Comparison of ENCODE assay signal across 8 cellular contexts in genomic region chr2:176637497-176638166, GRCh38.
DNase-seq lines count a peak whose midpoint lies in the region.

No MANE protein-coding gene starts in this region.

- H3K4me1 ChIP-seq in adipocyte (ENCODE audit: control insufficient read depth, insufficient read depth, low read length), result peaks cover 32% of the 10 kb centered on the region

- H3K36me3 ChIP-seq in MG63 (no peaks in the 10 kb centered on the region; the same call in 1 of the 2 replicates), adipocyte (ENCODE audit: control insufficient read depth, insufficient read depth, low read length, severe bottlenecking) (no peaks in the 10 kb centered on the region)

- peak overlapping the region; percentile 61 for H3K4me3 ChIP-seq in MG63
- peak overlapping the region; percentile 92 for H3K4me3 ChIP-seq in adipocyte (ENCODE audit: low read length)
- H3K4me3 ChIP-seq in iPS-11a (ENCODE audit: low read depth, low read length), result peak overlapping the region; percentile 40
- peak overlapping the region; percentile 61 for H3K4me3 ChIP-seq in skeletal muscle cell (ENCODE audit: low read depth, low read length)

- H3K27me3 ChIP-seq in MG63 (no peaks in the 10 kb centered on the region), adipocyte (replicated peaks; ENCODE audit: control insufficient read depth, insufficient read depth, low read length) (no peaks in the 10 kb centered on the region)

- H3K9ac ChIP-seq in adipocyte (ENCODE audit: low read length), result peak overlapping the region; percentile 93

- no peaks in the 10 kb centered on the region for H3K9me3 ChIP-seq in MG63
- no peaks in the 10 kb centered on the region for H3K9me3 ChIP-seq in adipocyte (ENCODE audit: control insufficient read depth, low read length)

- DNase-seq in NCI-H2081 (lab: John Stamatoyannopoulos, UW), result peak; percentile 51 to 80
- DNase-seq in NCI-H2081 treated with DMSO at 0.1 percent for 48 hours (lab: John Stamatoyannopoulos, UW), result no peak
- DNase-seq in GOT3 (lab: John Stamatoyannopoulos, UW), result peak; percentile 12
- peak; percentile 87 for DNase-seq in MG63
- DNase-seq in adipocyte (ENCODE audit: low read depth), result peak; percentile 22
- no peak for DNase-seq in skeletal muscle cell (ENCODE audit: low read depth)
- DNase-seq in NOMO-1 treated with dmso at 0.1 percent for 144 hours (lab: John Stamatoyannopoulos, UW; ENCODE audit: unreplicated experiment), result no peak

Comparison
In these comparisons a context has a peak if more than half of its experiments do, and no peak if none do; other contexts are left out.
1. DNase-seq: peak in NCI-H2081 (2 of 2), GOT3 (single experiment), MG63 (single experiment) and adipocyte (single experiment); none in NCI-H2081 treated with DMSO at 0.1 percent for 48 hours (single experiment), skeletal muscle cell (single experiment) and NOMO-1 treated with dmso at 0.1 percent for 144 hours (single experiment).
2. H3K4me3 ChIP-seq: peak in every context shown above with its lines; median percentile 92 in adipocyte; 61 in MG63; 61 in skeletal muscle cell; 40 in iPS-11a.